26 cellular contexts compared by ENCODE assay signal in genomic region chr1:9014475-9015375, GRCh38. TPM values are rescaled to one million over a fixed set of nuclear protein-coding genes. Genes with fewer than 3 reads are reported as not detected.
A peak's percentile ranks its signal among the peaks of the same experiment; 100 is the strongest.
DNase-seq lines count a peak whose midpoint lies in the region; ATAC-seq and TF ChIP-seq lines count a peak whose summit lies in the region.
"Had no signal": no experiment of that assay in that cellular context is flagged by ENCODE, and none has a peak within 500 bp of the region (broad histone marks: within the 10 kb centered on the region; RNA-seq: fewer than 3 reads in every experiment).

No MANE protein-coding gene starts in this region.

- no peak overlapping the region for H3K23ac ChIP-seq in mesenchymal stem cell (ENCODE audit: low read length in 2 of 2)

- no peak overlapping the region for H2AK5ac ChIP-seq in mesenchymal stem cell (ENCODE audit: low read length, severe bottlenecking)

- H3K4me3 ChIP-seq in BLaER1 (no peak overlapping the region), H7 (ENCODE audit: insufficient read depth, low read depth, low read length) (no peak overlapping the region), mesenchymal stem cell (ENCODE audit: insufficient read depth in 1 of 2, low read depth in 1 of 2, low read length in 2 of 2) (no peak overlapping the region), osteoblast (ENCODE audit: insufficient read depth, low read length) (no peak overlapping the region)
- H3K4me3 ChIP-seq: GM23248, HAP-1, MG63, PC-9 had no signal

- no peak overlapping the region for H3K4ac ChIP-seq in mesenchymal stem cell (ENCODE audit: low read depth in 1 of 2, low read length in 2 of 2)

- no peak overlapping the region for H3K18ac ChIP-seq in mesenchymal stem cell (ENCODE audit: low read depth in 1 of 2, low read length in 2 of 2)

- H3K27me3 ChIP-seq in BLaER1 = no peaks in the 10 kb centered on the region
- no peaks in the 10 kb centered on the region for H3K27me3 ChIP-seq in H7 (ENCODE audit: control insufficient read depth, insufficient read depth, low read length)
- H3K27me3 ChIP-seq in mesenchymal stem cell (ENCODE audit: control insufficient read depth in 1 of 2, insufficient read depth in 1 of 2, low read length in 2 of 2) = peaks cover 0 to 10% of the 10 kb centered on the region in 2 experiments
- H3K27me3 ChIP-seq in osteoblast (ENCODE audit: insufficient read depth, low read length) = no peaks in the 10 kb centered on the region
- H3K27me3 ChIP-seq: MG63 had no signal

- no peak overlapping the region for H3K14ac ChIP-seq in mesenchymal stem cell (ENCODE audit: low read length in 2 of 2)

- no peak overlapping the region for H4K91ac ChIP-seq in mesenchymal stem cell (ENCODE audit: low read length)

- no peaks in the 10 kb centered on the region for H3K79me1 ChIP-seq in mesenchymal stem cell (replicated peaks; ENCODE audit: low read length, poor library complexity, severe bottlenecking)

- H3K4me2 ChIP-seq in BLaER1 = peak overlapping the region; percentile 64
- no peak overlapping the region for H3K4me2 ChIP-seq in mesenchymal stem cell (ENCODE audit: low read length, poor library complexity, severe bottlenecking)
- no peak overlapping the region for H3K4me2 ChIP-seq in osteoblast (ENCODE audit: insufficient read depth, low read length)
- H3K4me2 ChIP-seq: PC-9 had no signal

- no peak overlapping the region for H2AFZ ChIP-seq in mesenchymal stem cell (ENCODE audit: low read depth, low read length)
- no peak overlapping the region for H2AFZ ChIP-seq in osteoblast (ENCODE audit: low read length)
- H2AFZ ChIP-seq: GM23248, PC-9 had no signal

- H3K36me3 ChIP-seq in BLaER1 (no peaks in the 10 kb centered on the region), H7 (replicated peaks; ENCODE audit: control insufficient read depth, insufficient read depth, low read length) (no peaks in the 10 kb centered on the region), mesenchymal stem cell (ENCODE audit: control insufficient read depth in 1 of 2, insufficient read depth in 2 of 2, low read depth in 1 of 2, low read length in 2 of 2) (peaks cover 0 to 2% of the 10 kb centered on the region in 2 experiments), osteoblast (ENCODE audit: insufficient read depth, low read length) (no peaks in the 10 kb centered on the region)
- H3K36me3 ChIP-seq: HAP-1, MG63 had no signal

- no peak overlapping the region for H2BK120ac ChIP-seq in mesenchymal stem cell (ENCODE audit: low read depth, low read length)

- no peak for TF ChIP-seq CTCF in osteoblast (IDR thresholded peaks at IDR 0.05; ENCODE audit: extremely low read depth, low read depth, low read length)

- H3K4me1 ChIP-seq in BLaER1 (peaks cover 89% of the 10 kb centered on the region), mesenchymal stem cell (ENCODE audit: control insufficient read depth, insufficient read depth, low read depth, low read length) (peaks cover 3% of the 10 kb centered on the region), osteoblast (ENCODE audit: insufficient read depth, low read length) (no peaks in the 10 kb centered on the region)
- H3K4me1 ChIP-seq: HAP-1 had no signal

- H2BK5ac ChIP-seq in mesenchymal stem cell (ENCODE audit: low read depth, low read length, poor library complexity, severe bottlenecking) = no peak overlapping the region

- ATAC-seq in GM19328 (IDR thresholded peaks at IDR 0.05; ENCODE audit: unreplicated experiment) (no peak), GM21390 (IDR thresholded peaks at IDR 0.05; ENCODE audit: unreplicated experiment) (no peak)
- ATAC-seq: CD8-positive, alpha-beta T cell had no signal

- no peak overlapping the region for H2BK12ac ChIP-seq in mesenchymal stem cell (ENCODE audit: low read length in 2 of 2)

- H2BK15ac ChIP-seq in mesenchymal stem cell (ENCODE audit: low read depth, poor library complexity, severe bottlenecking) = peak overlapping the region; percentile 19

- DNase-seq in H7 (peak; percentile 26), mesenchymal stem cell (no peak), osteoblast (ENCODE audit: insufficient read length, low spot score, missing footprints) (peak; percentile 61)
- no peak for DNase-seq in activated naive CD4-positive, alpha-beta T cell treated with Interleukin-2 at 50 U/mL for 16 hours
- DNase-seq: Caco-2; CD8-positive, alpha-beta T cell; GM23248; HFFc6; IMR-90; KG1; MG63; NCI-H1105 treated with DMSO at 0.1 percent for 48 hours; NCI-H146; NCI-H1930; NCI-H2107; NCI-H524 treated with DMSO at 0.1 percent for 48 hours; NCI-H774; PC-9; SHP77 had no signal

- no peaks in the 10 kb centered on the region for H3K79me2 ChIP-seq in osteoblast (ENCODE audit: insufficient read depth, low read length)

- WGBS in mesenchymal stem cell = 90% methylated on average over 36 of the region's 36 CpGs

- H3K9ac ChIP-seq in BLaER1 (no peak overlapping the region), mesenchymal stem cell (ENCODE audit: low read length) (no peak overlapping the region)
- H3K9ac ChIP-seq: GM23248 had no signal

- H3K9me3 ChIP-seq in BLaER1 = no peaks in the 10 kb centered on the region
- no peaks in the 10 kb centered on the region for H3K9me3 ChIP-seq in mesenchymal stem cell (ENCODE audit: control insufficient read depth, low read length)
- H3K9me3 ChIP-seq in osteoblast (ENCODE audit: low read depth, low read length) = no peaks in the 10 kb centered on the region
- H3K9me3 ChIP-seq: Caco-2, HAP-1, MG63 had no signal

- H4K20me1 ChIP-seq in BLaER1 (no peaks in the 10 kb centered on the region), osteoblast (ENCODE audit: insufficient read depth, low read length) (no peaks in the 10 kb centered on the region)

- H3K27ac ChIP-seq in BLaER1 (peak overlapping the region; percentile 52), mesenchymal stem cell (ENCODE audit: low read length, poor library complexity, severe bottlenecking) (no peak overlapping the region), osteoblast (ENCODE audit: low read depth, low read length) (no peak overlapping the region)
- H3K27ac ChIP-seq: C4-2B, GM23248, PC-9 had no signal

- H4K8ac ChIP-seq in mesenchymal stem cell (ENCODE audit: low read length) = no peak overlapping the region

RNA-seq across cellular contexts. Expression of gene SLC2A7, which starts 11.5 kb away (rescaled TPM):
- total RNA-seq in H7 (2014; rRNA removed; shearing (Covaris generic)) = not detected in 2 replicates
- not detected for polyA plus RNA-seq in mesenchymal stem cell (2013, experiment 1 of 2)
- not detected for polyA plus RNA-seq in mesenchymal stem cell (2013, experiment 2 of 2)
- not detected in 2 replicates for total RNA-seq in osteoblast
- total RNA-seq: Caco-2; CD8-positive, alpha-beta T cell; GM23248; HFFc6; IMR-90; PC-9; SK-MEL-5 had no signal
- polyA plus RNA-seq: AG04450, GM23248, IMR-90 had no signal

RNA-seq across cellular contexts. Expression of gene SLC2A5, which starts 54.7 kb away (rescaled TPM):
- 0.03 TPM in 1 of 2 replicates, not detected in the other for total RNA-seq in H7 (2014; rRNA removed; shearing (Covaris generic))
- 0.12 TPM for polyA plus RNA-seq in mesenchymal stem cell (2013, experiment 1 of 2)
- polyA plus RNA-seq in mesenchymal stem cell (2013, experiment 2 of 2) = 0.05 TPM
- total RNA-seq in osteoblast = 11.2 and 22.4 TPM in 2 replicates
- total RNA-seq: CD8-positive, alpha-beta T cell; PC-9 had no signal

Comparison
In these comparisons a context has a peak if more than half of its experiments do, and no peak if none do; other contexts are left out.
1. DNase-seq: peak in H7 (single experiment) and osteoblast (single experiment); none in mesenchymal stem cell (single experiment) and activated naive CD4-positive, alpha-beta T cell treated with Interleukin-2 at 50 U/mL for 16 hours (single experiment).
2. RNA of gene SLC2A5, which starts 54.7 kb away (total RNA-seq): 11.2 to 22.4 TPM in osteoblast; 0.03 TPM in H7; every median in the first group is over 10 times any median in the second.